10 cellular contexts compared by ENCODE assay signal in the genomic region with DNA sequence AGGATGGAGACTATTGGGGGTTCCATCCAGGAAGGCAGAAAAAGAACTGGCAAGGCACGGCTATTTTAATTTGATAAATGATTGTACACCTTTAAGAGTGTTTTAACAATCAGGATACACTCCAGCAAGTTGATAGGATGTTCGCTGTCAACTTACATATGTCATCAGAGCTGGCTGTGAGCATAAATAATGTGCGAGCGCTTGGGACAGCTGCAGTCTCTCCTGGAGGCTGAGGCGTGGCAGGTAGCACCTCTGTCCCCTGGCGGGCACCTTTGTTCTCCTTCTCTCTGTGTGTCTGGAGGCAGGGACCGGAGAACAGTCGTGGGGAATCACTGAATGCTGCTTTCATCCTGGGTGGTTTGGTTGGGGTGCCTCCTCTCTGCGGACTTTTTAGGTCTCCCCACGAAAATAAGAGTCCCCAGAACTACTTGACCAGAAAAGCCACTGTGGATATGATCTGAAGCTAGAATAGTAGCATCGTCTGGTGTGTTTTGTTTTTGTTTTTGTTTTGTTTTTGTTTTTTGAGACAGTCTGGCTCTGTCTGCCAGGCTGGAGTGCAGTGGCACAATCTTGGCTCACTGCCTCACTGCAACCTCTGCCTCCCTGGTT. TPM values are rescaled to one million over a fixed set of nuclear protein-coding genes. Genes with fewer than 3 reads are reported as not detected.
DNase-seq lines count a peak whose midpoint lies in the region; TF ChIP-seq lines count a peak whose summit lies in the region.
"Had no signal": no experiment of that assay in that cellular context is flagged by ENCODE, and none has a peak within 500 bp of the region (broad histone marks: within the 10 kb centered on the region; RNA-seq: fewer than 3 reads in every experiment).

No MANE protein-coding gene starts in this region.

- TF ChIP-seq POLR2A in adrenal gland (IDR thresholded peaks at IDR 0.05) (peak in 1 of 2 donors; percentile 17), thyroid gland (IDR thresholded peaks at IDR 0.05) (no peak)

- peak; percentile 54 to 89 (median 78) for DNase-seq in NCI-H1417 (lab: John Stamatoyannopoulos, UW)
- no peak for DNase-seq in NCI-H1417 treated with DMSO at 0.1 percent for 48 hours (lab: John Stamatoyannopoulos, UW)
- DNase-seq in adrenal gland, result no peak
- peak; percentile 85 for DNase-seq in left kidney (ENCODE audit: low read depth, low spot score)
- DNase-seq in thyroid gland, result no peak
- DNase-seq in stimulated activated CD4-positive, alpha-beta T cell treated with anti-CD3 and anti-CD28 coated beads, Interleukin-4, amount 100 ng/mL, for 24 hours, result no peak
- no peak for DNase-seq in NCI-H226
- no peak for DNase-seq in AG20443 (ENCODE audit: low spot score)
- DNase-seq: activated CD8-positive, alpha-beta T cell treated with anti-CD3 and anti-CD28 coated beads, Interleukin-2, amount 10 ng/mL, durations not matched to agents 7 days and 5 days had no signal

- intact Hi-C loops in adrenal gland (cut with DNase I), result no loop called here
- intact Hi-C loops in thyroid gland (cut with DNase I), result no loop called here

- H3K9me3 ChIP-seq in adrenal gland (replicated peaks in 1 of 3) (no peaks in the 10 kb centered on the region), thyroid gland (no peaks in the 10 kb centered on the region)
- H3K9me3 ChIP-seq: body of pancreas had no signal

- TF ChIP-seq CTCF in adrenal gland (IDR thresholded peaks at IDR 0.05) (no peak), thyroid gland (IDR thresholded peaks at IDR 0.05) (no peak)

- H3K27me3 ChIP-seq in adrenal gland (no peaks in the 10 kb centered on the region), thyroid gland (no peaks in the 10 kb centered on the region)
- H3K27me3 ChIP-seq: body of pancreas had no signal

- no peak overlapping the region for H3K4me3 ChIP-seq in adrenal gland
- no peak overlapping the region for H3K4me3 ChIP-seq in thyroid gland (replicated peaks in 1 of 3)
- H3K4me3 ChIP-seq: body of pancreas had no signal

- WGBS in adrenal gland, 4 donors, result 58 to 70% (median 63%) methylated on average over 10 to 11 of the region's 11 CpGs
- WGBS in thyroid gland, 2 donors, result 61 to 73% methylated on average over 10 to 11 of the region's 11 CpGs

- H3K36me3 ChIP-seq in adrenal gland (replicated peaks in 1 of 2), result no peaks in the 10 kb centered on the region
- H3K36me3 ChIP-seq in thyroid gland, result no peaks in the 10 kb centered on the region

- H3K4me1 ChIP-seq in adrenal gland (replicated peaks in 1 of 2), result peaks cover 8 to 50% of the 10 kb centered on the region in 2 donors
- peaks cover 56 to 74% of the 10 kb centered on the region in 2 donors for H3K4me1 ChIP-seq in thyroid gland

- H3K27ac ChIP-seq in adrenal gland (peak overlapping the region in 3 of 5 donors; percentile 29 to 96 (median 77)), thyroid gland (peak overlapping the region; percentile 79 to 99 (median 98))

RNA-seq across cellular contexts. Expression of a gene that starts 9.4 kb away (rescaled TPM):
- total RNA-seq in adrenal gland, result 10 to 100 TPM; 13.0 to 35.3 (median 19.2) TPM
- polyA plus RNA-seq in adrenal gland, result 10 to 100 TPM in 2 of 3 donors, 1 to 10 TPM in 1; 2.1 to 68.0 (median 18.2) TPM
- total RNA-seq in thyroid gland, result 10 to 100 TPM; 13.7 to 33.7 (median 23.9) TPM

Comparison
In these comparisons a context has a peak if more than half of its experiments do, and no peak if none do; other contexts are left out.
1. DNase-seq: peak in NCI-H1417 (3 of 3) and left kidney (single experiment); none in NCI-H1417 treated with DMSO at 0.1 percent for 48 hours (single experiment), adrenal gland (0 of 7), thyroid gland (0 of 2), stimulated activated CD4-positive, alpha-beta T cell treated with anti-CD3 and anti-CD28 coated beads, Interleukin-4, amount 100 ng/mL, for 24 hours (single experiment), NCI-H226 (single experiment) and AG20443 (single experiment).